Comparison of ENCODE assay signal across 1 cellular context in the genomic region with DNA sequence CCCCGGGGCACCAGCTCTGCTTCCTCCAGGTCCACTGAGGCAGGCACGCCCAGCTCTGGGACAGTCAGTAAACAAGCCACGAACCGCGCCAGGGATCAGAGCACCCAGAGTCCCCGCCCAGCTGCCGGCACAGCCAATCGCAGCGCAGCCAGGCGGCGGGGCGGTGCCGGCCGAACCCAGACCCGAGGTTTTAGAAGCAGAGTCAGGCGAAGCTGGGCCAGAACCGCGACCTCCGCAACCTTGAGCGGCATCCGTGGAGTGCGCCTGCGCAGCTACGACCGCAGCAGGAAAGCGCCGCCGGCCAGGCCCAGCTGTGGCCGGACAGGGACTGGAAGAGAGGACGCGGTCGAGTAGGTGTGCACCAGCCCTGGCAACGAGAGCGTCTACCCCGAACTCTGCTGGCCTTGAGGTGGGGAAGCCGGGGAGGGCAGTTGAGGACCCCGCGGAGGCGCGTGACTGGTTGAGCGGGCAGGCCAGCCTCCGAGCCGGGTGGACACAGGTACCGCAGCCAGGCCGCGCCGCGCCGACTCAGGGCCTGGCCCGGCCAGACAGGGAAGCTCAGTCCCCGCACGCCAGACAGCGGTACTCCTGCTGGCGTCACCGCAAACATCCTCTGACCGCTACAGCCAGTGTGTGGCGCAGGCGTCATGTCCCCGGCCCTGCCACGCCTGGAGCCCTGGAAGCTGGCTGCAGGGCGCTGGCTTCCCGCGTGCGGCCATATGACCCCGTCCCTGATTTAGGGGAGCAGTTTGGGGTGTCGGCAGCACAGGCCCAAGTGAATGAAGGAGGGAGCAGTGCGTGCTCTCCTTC.
A peak's percentile ranks its signal among the peaks of the same experiment; 100 is the strongest.
TF ChIP-seq lines count a peak whose summit lies in the region.

A gene (plus strand): TSS at position 220 of the 810 bp plus-strand sequence. CDS start 1,485 bp downstream, outside the sequence.

TF ChIP-seq in HepG2, 621 proteins besides CTCF, POLR2A, EP300 and RAD21 (continued from another document and continues in another):
- TF ChIP-seq ZNF652 (CRISPR knock-in tag; IDR thresholded peaks at IDR 0.05; ENCODE audit: borderline replicate concordance, low read depth) (no peak), TEAD3 (CRISPR knock-in tag; optimal IDR thresholded peaks at IDR 0.05; ENCODE audit: borderline replicate concordance) (peak; percentile 40), JUNB (CRISPR knock-in tag; IDR thresholded peaks at IDR 0.05; ENCODE audit: borderline replicate concordance) (no peak), ZBTB21 (CRISPR knock-in tag; IDR thresholded peaks at IDR 0.05) (peak; percentile 85), KDM3A (CRISPR knock-in tag; IDR thresholded peaks at IDR 0.05; ENCODE audit: low read depth) (no peak), LCORL (IDR thresholded peaks at IDR 0.05) (peak; percentile 63), LCORL (CRISPR knock-in tag; IDR thresholded peaks at IDR 0.05) (peak; percentile 16; the same call in 1 of the 2 replicates), CENPT (CRISPR knock-in tag; IDR thresholded peaks at IDR 0.05; ENCODE audit: low read depth) (0 out of 2 replicates have a peak, but pooled peaks have one; percentile 40), SAFB2 (CRISPR knock-in tag; IDR thresholded peaks at IDR 0.05; ENCODE audit: borderline replicate concordance, low read depth) (peak; percentile 86; the same call in 1 of the 2 replicates), SRSF9 (IDR thresholded peaks at IDR 0.05; ENCODE audit: borderline replicate concordance, insufficient read depth, low read depth, low read length, poor library complexity, severe bottlenecking) (no peak), NKX3-1 (CRISPR knock-in tag; IDR thresholded peaks at IDR 0.05) (peak; percentile 88), ZNF230 (CRISPR knock-in tag; IDR thresholded peaks at IDR 0.05) (peak; percentile 75), GFI1 (CRISPR knock-in tag; IDR thresholded peaks at IDR 0.05; ENCODE audit: borderline replicate concordance) (peak; percentile 9; the same call in 1 of the 2 replicates), KAT2B (IDR thresholded peaks at IDR 0.05; ENCODE audit: borderline replicate concordance, low read depth, low read length) (no peak), ZBTB8A (CRISPR knock-in tag; IDR thresholded peaks at IDR 0.05; ENCODE audit: borderline replicate concordance, low read depth) (peak; percentile 74; the same call in 1 of the 2 replicates), SNAPC2 (CRISPR knock-in tag; IDR thresholded peaks at IDR 0.05) (no peak), TOPORS (CRISPR knock-in tag; IDR thresholded peaks at IDR 0.05) (no peak), ZBTB7A (CRISPR knock-in tag; IDR thresholded peaks at IDR 0.05) (no peak), NR2F6 (IDR thresholded peaks at IDR 0.05) (no peak), NR2F6 (CRISPR knock-in tag; IDR thresholded peaks at IDR 0.05) (peak; percentile 34; the same call in 1 of the 2 replicates), IRF2 (CRISPR knock-in tag; IDR thresholded peaks at IDR 0.05) (0 out of 2 replicates have a peak, but pooled peaks have one; percentile 43), ZNF263 (CRISPR knock-in tag; IDR thresholded peaks at IDR 0.05) (peak; percentile 77), YEATS4 (CRISPR knock-in tag; IDR thresholded peaks at IDR 0.05; ENCODE audit: borderline replicate concordance) (peak; percentile 82; the same call in 1 of the 2 replicates), MEIS2 (CRISPR knock-in tag; IDR thresholded peaks at IDR 0.05) (peak; percentile 77), ELF3 (CRISPR knock-in tag; IDR thresholded peaks at IDR 0.05) (peak; percentile 62), SOX13 (IDR thresholded peaks at IDR 0.05) (no peak), SOX13 (CRISPR knock-in tag; conservative IDR thresholded peaks at IDR 0.05 in 1 of 2, IDR thresholded peaks at IDR 0.05 in 1 of 2) (peak in 1 of 2 experiments; percentile 21; a peak in 1 of 4 replicates), NRL (CRISPR knock-in tag; IDR thresholded peaks at IDR 0.05; ENCODE audit: borderline replicate concordance) (peak; percentile 73), NCOA2 (CRISPR knock-in tag; IDR thresholded peaks at IDR 0.05) (peak; percentile 44; the same call in 1 of the 2 replicates), SP2 (CRISPR knock-in tag; IDR thresholded peaks at IDR 0.05) (peak; percentile 63), PRPF4 (IDR thresholded peaks at IDR 0.05; ENCODE audit: low read depth, low read length, poor library complexity, severe bottlenecking) (no peak), RBM22 (optimal IDR thresholded peaks at IDR 0.05; ENCODE audit: low read length) (no peak), RFX1 (IDR thresholded peaks at IDR 0.05) (no peak; the same call in 1 of the 2 replicates), ZSCAN31 (CRISPR knock-in tag; IDR thresholded peaks at IDR 0.05; ENCODE audit: low read depth) (peak; percentile 89), FOSL2 (CRISPR knock-in tag; IDR thresholded peaks at IDR 0.05) (peak; percentile 61; the same call in 1 of the 2 replicates), ZNF530 (CRISPR knock-in tag; IDR thresholded peaks at IDR 0.05; ENCODE audit: low read depth) (no peak), NFE2L1 (CRISPR knock-in tag; IDR thresholded peaks at IDR 0.05; ENCODE audit: borderline replicate concordance) (no peak), ZNF589 (CRISPR knock-in tag; conservative IDR thresholded peaks at IDR 0.05) (no peak)
- TF ChIP-seq, protein P1, sequence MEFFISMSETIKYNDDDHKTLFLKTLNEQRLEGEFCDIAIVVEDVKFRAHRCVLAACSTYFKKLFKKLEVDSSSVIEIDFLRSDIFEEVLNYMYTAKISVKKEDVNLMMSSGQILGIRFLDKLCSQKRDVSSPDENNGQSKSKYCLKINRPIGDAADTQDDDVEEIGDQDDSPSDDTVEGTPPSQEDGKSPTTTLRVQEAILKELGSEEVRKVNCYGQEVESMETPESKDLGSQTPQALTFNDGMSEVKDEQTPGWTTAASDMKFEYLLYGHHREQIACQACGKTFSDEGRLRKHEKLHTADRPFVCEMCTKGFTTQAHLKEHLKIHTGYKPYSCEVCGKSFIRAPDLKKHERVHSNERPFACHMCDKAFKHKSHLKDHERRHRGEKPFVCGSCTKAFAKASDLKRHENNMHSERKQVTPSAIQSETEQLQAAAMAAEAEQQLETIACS (CRISPR knock-in tag; IDR thresholded peaks at IDR 0.05) = peak; percentile 51
- TF ChIP-seq, protein P2, sequence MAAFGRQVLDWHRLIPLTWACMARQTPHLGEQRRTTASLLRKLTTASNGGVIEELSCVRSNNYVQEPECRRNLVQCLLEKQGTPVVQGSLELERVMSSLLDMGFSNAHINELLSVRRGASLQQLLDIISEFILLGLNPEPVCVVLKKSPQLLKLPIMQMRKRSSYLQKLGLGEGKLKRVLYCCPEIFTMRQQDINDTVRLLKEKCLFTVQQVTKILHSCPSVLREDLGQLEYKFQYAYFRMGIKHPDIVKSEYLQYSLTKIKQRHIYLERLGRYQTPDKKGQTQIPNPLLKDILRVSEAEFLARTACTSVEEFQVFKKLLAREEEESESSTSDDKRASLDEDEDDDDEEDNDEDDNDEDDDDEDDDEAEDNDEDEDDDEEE (CRISPR knock-in tag; IDR thresholded peaks at IDR 0.05) = peak; percentile 86
- TF ChIP-seq, protein P3, sequence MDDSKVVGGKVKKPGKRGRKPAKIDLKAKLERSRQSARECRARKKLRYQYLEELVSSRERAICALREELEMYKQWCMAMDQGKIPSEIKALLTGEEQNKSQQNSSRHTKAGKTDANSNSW (CRISPR knock-in tag; IDR thresholded peaks at IDR 0.05; ENCODE audit: borderline replicate concordance) = peak; percentile 75; the same call in 1 of the 2 replicates
- TF ChIP-seq, protein P4, sequence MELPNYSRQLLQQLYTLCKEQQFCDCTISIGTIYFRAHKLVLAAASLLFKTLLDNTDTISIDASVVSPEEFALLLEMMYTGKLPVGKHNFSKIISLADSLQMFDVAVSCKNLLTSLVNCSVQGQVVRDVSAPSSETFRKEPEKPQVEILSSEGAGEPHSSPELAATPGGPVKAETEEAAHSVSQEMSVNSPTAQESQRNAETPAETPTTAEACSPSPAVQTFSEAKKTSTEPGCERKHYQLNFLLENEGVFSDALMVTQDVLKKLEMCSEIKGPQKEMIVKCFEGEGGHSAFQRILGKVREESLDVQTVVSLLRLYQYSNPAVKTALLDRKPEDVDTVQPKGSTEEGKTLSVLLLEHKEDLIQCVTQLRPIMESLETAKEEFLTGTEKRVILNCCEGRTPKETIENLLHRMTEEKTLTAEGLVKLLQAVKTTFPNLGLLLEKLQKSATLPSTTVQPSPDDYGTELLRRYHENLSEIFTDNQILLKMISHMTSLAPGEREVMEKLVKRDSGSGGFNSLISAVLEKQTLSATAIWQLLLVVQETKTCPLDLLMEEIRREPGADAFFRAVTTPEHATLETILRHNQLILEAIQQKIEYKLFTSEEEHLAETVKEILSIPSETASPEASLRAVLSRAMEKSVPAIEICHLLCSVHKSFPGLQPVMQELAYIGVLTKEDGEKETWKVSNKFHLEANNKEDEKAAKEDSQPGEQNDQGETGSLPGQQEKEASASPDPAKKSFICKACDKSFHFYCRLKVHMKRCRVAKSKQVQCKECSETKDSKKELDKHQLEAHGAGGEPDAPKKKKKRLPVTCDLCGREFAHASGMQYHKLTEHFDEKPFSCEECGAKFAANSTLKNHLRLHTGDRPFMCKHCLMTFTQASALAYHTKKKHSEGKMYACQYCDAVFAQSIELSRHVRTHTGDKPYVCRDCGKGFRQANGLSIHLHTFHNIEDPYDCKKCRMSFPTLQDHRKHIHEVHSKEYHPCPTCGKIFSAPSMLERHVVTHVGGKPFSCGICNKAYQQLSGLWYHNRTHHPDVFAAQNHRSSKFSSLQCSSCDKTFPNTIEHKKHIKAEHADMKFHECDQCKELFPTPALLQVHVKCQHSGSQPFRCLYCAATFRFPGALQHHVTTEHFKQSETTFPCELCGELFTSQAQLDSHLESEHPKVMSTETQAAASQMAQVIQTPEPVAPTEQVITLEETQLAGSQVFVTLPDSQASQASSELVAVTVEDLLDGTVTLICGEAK (IDR thresholded peaks at IDR 0.05) = no peak
- TF ChIP-seq, protein P4 (CRISPR knock-in tag; IDR thresholded peaks at IDR 0.05) = peak; percentile 91
- TF ChIP-seq, protein P5, sequence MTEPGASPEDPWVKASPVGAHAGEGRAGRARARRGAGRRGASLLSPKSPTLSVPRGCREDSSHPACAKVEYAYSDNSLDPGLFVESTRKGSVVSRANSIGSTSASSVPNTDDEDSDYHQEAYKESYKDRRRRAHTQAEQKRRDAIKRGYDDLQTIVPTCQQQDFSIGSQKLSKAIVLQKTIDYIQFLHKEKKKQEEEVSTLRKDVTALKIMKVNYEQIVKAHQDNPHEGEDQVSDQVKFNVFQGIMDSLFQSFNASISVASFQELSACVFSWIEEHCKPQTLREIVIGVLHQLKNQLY (CRISPR knock-in tag; IDR thresholded peaks at IDR 0.05) = no peak
- TF ChIP-seq, protein P6, sequence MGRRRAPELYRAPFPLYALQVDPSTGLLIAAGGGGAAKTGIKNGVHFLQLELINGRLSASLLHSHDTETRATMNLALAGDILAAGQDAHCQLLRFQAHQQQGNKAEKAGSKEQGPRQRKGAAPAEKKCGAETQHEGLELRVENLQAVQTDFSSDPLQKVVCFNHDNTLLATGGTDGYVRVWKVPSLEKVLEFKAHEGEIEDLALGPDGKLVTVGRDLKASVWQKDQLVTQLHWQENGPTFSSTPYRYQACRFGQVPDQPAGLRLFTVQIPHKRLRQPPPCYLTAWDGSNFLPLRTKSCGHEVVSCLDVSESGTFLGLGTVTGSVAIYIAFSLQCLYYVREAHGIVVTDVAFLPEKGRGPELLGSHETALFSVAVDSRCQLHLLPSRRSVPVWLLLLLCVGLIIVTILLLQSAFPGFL (CRISPR knock-in tag; IDR thresholded peaks at IDR 0.05) = peak; percentile 35; the same call in 1 of the 2 replicates
- TF ChIP-seq, protein P7, sequence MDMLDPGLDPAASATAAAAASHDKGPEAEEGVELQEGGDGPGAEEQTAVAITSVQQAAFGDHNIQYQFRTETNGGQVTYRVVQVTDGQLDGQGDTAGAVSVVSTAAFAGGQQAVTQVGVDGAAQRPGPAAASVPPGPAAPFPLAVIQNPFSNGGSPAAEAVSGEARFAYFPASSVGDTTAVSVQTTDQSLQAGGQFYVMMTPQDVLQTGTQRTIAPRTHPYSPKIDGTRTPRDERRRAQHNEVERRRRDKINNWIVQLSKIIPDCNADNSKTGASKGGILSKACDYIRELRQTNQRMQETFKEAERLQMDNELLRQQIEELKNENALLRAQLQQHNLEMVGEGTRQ (IDR thresholded peaks at IDR 0.05; ENCODE audit: low read depth, low read length) = no peak
- TF ChIP-seq, protein P7 (CRISPR knock-in tag; IDR thresholded peaks at IDR 0.05; ENCODE audit: borderline replicate concordance) = 0 out of 2 replicates have a peak, but pooled peaks have one; percentile 46
